Comparison of ENCODE assay signal across 8 cellular contexts in the genomic region with DNA sequence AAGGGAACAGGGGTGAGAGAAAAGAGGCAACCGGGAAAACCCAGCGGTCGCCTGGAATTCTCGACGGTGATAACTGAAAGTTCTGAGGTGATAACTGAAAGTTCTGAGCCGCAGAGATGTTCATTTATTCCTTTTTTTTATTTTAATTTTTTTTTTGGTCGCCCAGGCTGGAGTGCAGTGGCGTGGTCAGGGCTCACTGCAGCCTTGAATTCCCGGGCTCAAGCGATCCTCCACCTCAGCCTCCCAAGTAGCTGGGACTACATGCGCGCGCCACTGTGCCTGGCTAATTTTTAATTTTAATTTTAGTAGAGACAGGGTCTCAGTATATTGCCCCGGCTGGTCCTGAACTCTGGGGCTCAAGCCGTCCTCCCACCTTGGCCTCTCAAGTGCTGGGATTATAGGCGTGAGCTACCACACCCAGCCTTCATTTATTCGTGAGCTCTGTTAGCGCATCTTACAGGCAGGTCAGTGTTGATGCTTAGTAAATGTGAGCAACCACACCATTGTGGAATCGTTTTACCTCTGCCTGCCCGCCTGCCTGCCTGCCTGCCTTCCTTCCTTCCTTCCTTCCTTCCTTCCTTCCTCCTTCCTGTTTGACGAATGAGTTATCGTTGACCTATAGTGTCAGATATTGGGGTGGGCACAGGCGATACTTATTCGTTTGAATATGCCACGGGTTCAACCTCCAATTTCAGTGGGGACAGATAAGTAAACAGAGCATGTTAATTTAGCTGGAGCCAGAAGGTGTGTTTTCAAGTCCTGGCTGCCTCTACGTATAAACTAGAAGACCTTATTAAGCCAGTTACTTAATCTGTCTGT. TPM values are rescaled to one million over a fixed set of nuclear protein-coding genes. Genes with fewer than 3 reads are reported as not detected.
DNase-seq lines count a peak whose midpoint lies in the region; ATAC-seq, FAIRE-seq and TF ChIP-seq lines count a peak whose summit lies in the region.

No MANE protein-coding gene starts in this region.

- intact Hi-C loops in tibial artery (cut with DNase I; ENCODE audit: low total_unique reads): loop anchor here (10.0 kb wide), 1 partner anchor 278 kb away; a partner anchor contains a TSS

- WGBS in HUES64: 64% methylated on average over 26 of the region's 26 CpGs

- peaks cover 1% of the 10 kb centered on the region for H3K9me3 Mint-ChIP-seq in astrocyte (ENCODE audit: unreplicated experiment)

- peak overlapping the region; percentile 55; the same call in 1 of the 2 replicates for H3K9ac ChIP-seq in HUES64 (ENCODE audit: low read depth, low read length)
- H3K9ac ChIP-seq in astrocyte (ENCODE audit: low read length): peak overlapping the region; percentile 79

- no peaks in the 10 kb centered on the region; the same call in 1 of the 2 replicates for H3K4me1 ChIP-seq in HUES64 (ENCODE audit: insufficient read depth, low read length)
- H3K4me1 ChIP-seq in astrocyte (ENCODE audit: insufficient read depth, low read length): peaks cover 4% of the 10 kb centered on the region
- H3K4me1 ChIP-seq in tibial artery: peaks cover 0 to 42% (median 23%) of the 10 kb centered on the region in 4 donors

- TF ChIP-seq CTCF in astrocyte (IDR thresholded peaks at IDR 0.05; ENCODE audit: insufficient read depth, low read depth, low read length) (no peak), tibial artery (IDR thresholded peaks at IDR 0.05) (no peak)

- H3K27me3 Mint-ChIP-seq in astrocyte (ENCODE audit: low read depth, unreplicated experiment): peaks cover 16% of the 10 kb centered on the region

- peak overlapping the region; percentile 68 for H2AFZ ChIP-seq in astrocyte (ENCODE audit: low read depth, low read length)

- H3K27ac Mint-ChIP-seq in astrocyte (ENCODE audit: unreplicated experiment): no peak overlapping the region

- peaks cover 41% of the 10 kb centered on the region for H3K79me2 ChIP-seq in astrocyte (ENCODE audit: insufficient read depth, low read length)

- DNase-seq in stimulated activated CD8-positive, alpha-beta memory T cell treated with anti-CD3 and anti-CD28 coated beads, Interleukin-12 subunit alpha, Interleukin-12 subunit beta, amount 100 ng/mL, for 1 hour (ENCODE audit: low read depth): peak; percentile 2
- no peak for DNase-seq in stimulated activated CD8-positive, alpha-beta memory T cell treated with anti-CD3 and anti-CD28 coated beads, Interleukin-4, amount 100 ng/mL, for 48 hours
- DNase-seq in astrocyte (ENCODE audit: low read depth): no peak
- no peak for DNase-seq in left lobe of liver (ENCODE audit: low spot score)
- no peak for DNase-seq in tibial artery
- no peak for DNase-seq in 8988T

- H3K4me2 ChIP-seq in astrocyte (ENCODE audit: low read length): peak overlapping the region; percentile 93

- ATAC-seq in left lobe of liver: peak; percentile 33
- ATAC-seq in HG03469 (IDR thresholded peaks at IDR 0.05; ENCODE audit: unreplicated experiment): no peak

- no peak overlapping the region for H3K27ac ChIP-seq in HUES64 (ENCODE audit: low read depth, low read length)
- no peak overlapping the region for H3K27ac ChIP-seq in astrocyte (ENCODE audit: low read depth, low read length)
- H3K27ac ChIP-seq in tibial artery: peak overlapping the region; percentile 80 to 90

- H3K4me3 ChIP-seq in HUES64 (ENCODE audit: low read length) (peak overlapping the region; percentile 61), astrocyte (ENCODE audit: insufficient read depth, low read depth, low read length) (peak overlapping the region; percentile 64), tibial artery (peak overlapping the region; percentile 73 to 88)

- H3K36me3 Mint-ChIP-seq in astrocyte (ENCODE audit: low read depth, unreplicated experiment): no peaks in the 10 kb centered on the region

- H3K27me3 ChIP-seq in HUES64 (ENCODE audit: insufficient read depth, low read length) (peaks cover 11% of the 10 kb centered on the region), astrocyte (ENCODE audit: insufficient read depth, low read length) (no peaks in the 10 kb centered on the region), tibial artery (no peaks in the 10 kb centered on the region)

- peaks cover 19% of the 10 kb centered on the region for H3K36me3 ChIP-seq in HUES64 (ENCODE audit: insufficient read depth, low read length)
- peaks cover 9% of the 10 kb centered on the region for H3K36me3 ChIP-seq in astrocyte (ENCODE audit: insufficient read depth, low read length)
- peaks cover 0 to 6% (median 0%) of the 10 kb centered on the region in 3 donors for H3K36me3 ChIP-seq in tibial artery

- H4K20me1 ChIP-seq in astrocyte (ENCODE audit: insufficient read depth, low read length): peaks cover 34% of the 10 kb centered on the region

- H3K4me1 Mint-ChIP-seq in astrocyte (ENCODE audit: low read depth, unreplicated experiment): peaks cover 10% of the 10 kb centered on the region

- H3K4me3 Mint-ChIP-seq in astrocyte (ENCODE audit: unreplicated experiment): peak overlapping the region; percentile 92

- no peak for FAIRE-seq in astrocyte (lab: Jason Lieb, UNC)

- H3K9me3 ChIP-seq in HUES64 (ENCODE audit: insufficient read depth, low read depth, low read length) (no peaks in the 10 kb centered on the region), astrocyte (ENCODE audit: insufficient read depth, low read depth, low read length) (no peaks in the 10 kb centered on the region), tibial artery (no peaks in the 10 kb centered on the region)

RNA-seq across cellular contexts. Expression of a gene that starts 0.6 kb away (rescaled TPM):
- 22.5 TPM for polyA plus RNA-seq in HUES64 (2013, experiment 1 of 2)
- 21.7 TPM for polyA plus RNA-seq in HUES64 (2013, experiment 2 of 2)
- 20.3 and 22.1 TPM in 2 replicates for total RNA-seq in astrocyte
- 5.0 TPM for total RNA-seq in left lobe of liver

Comparison
In these comparisons a context has a peak if more than half of its experiments do, and no peak if none do; other contexts are left out.
1. H3K27ac ChIP-seq: peak in tibial artery (2 of 2); none in HUES64 (single experiment) and astrocyte (single experiment).
2. Peak in every context shown above with its lines, with median percentiles within 50 percentile points of each other: H3K4me3 ChIP-seq.